ENCODE assay signal across 15 cellular contexts in genomic region chr10:131977323-131978096, GRCh38. TPM values are rescaled to one million over a fixed set of nuclear protein-coding genes. Genes with fewer than 3 reads are reported as not detected.
DNase-seq lines count a peak whose midpoint lies in the region; ATAC-seq, FAIRE-seq and TF ChIP-seq lines count a peak whose summit lies in the region.
"Had no signal": no experiment of that assay in that cellular context is flagged by ENCODE, and none has a peak within 500 bp of the region (broad histone marks: within the 10 kb centered on the region; RNA-seq: fewer than 3 reads in every experiment).

No MANE protein-coding gene starts in this region.

- TF ChIP-seq RAD21 in SK-N-SH (IDR thresholded peaks at IDR 0.05; ENCODE audit: low read length) = no peak

- 40 to 49% methylated on average over 13 of the region's 13 CpGs for WGBS in pancreas, 2 donors
- 97% methylated on average over 9 of the region's 13 CpGs for WGBS in SK-N-SH (ENCODE audit: low lambda C conversion rate)

- no peak overlapping the region for H3K27ac ChIP-seq in HUES6 (ENCODE audit: low read depth, low read length)
- H3K27ac ChIP-seq in pancreas = peak overlapping the region in 3 of 4 donors; percentile 44 to 88 (median 85)
- H3K27ac ChIP-seq in SK-N-SH (ENCODE audit: low read depth in 2 of 2, low read length in 1 of 2) = no peak overlapping the region
- H3K27ac ChIP-seq: A549, breast epithelium, gastroesophageal sphincter had no signal

- H3K36me3 Mint-ChIP-seq in T-helper 2 cell treated with Interferon-gamma antibody and Interleukin-4, amounts not matched to agents 5 μg/mL and 100 μg/mL, for 36 hours (ENCODE audit: low read depth) = peaks cover 56% of the 10 kb centered on the region
- peaks cover 8% of the 10 kb centered on the region for H3K36me3 Mint-ChIP-seq in central memory CD8-positive, alpha-beta T cell (ENCODE audit: insufficient read depth)
- H3K36me3 Mint-ChIP-seq: natural killer cell had no signal

- TF ChIP-seq EP300 in SK-N-SH (IDR thresholded peaks at IDR 0.05; ENCODE audit: borderline replicate concordance in 1 of 2, low read depth in 1 of 2, low read length in 1 of 2) = no peak

- H3K4me1 ChIP-seq in HUES6 (ENCODE audit: control insufficient read depth, insufficient read depth, low read length) (peaks cover 26% of the 10 kb centered on the region), pancreas (peaks cover 0 to 39% (median 19%) of the 10 kb centered on the region in 3 donors), SK-N-SH (ENCODE audit: control insufficient read depth in 1 of 2, insufficient read depth in 2 of 2, low read depth in 1 of 2, low read length in 1 of 2) (peaks cover 10 to 35% of the 10 kb centered on the region in 2 experiments; a peak in 2 of 4 replicates)

- CTCF ChIA-PET in SK-N-SH (lab: Yijun Ruan, JAX) = interaction anchor here (4.8 kb wide), 1 partner anchor 45 kb away, joined by 28 read pairs; no protein-coding TSS in a partner anchor

- peaks cover 74% of the 10 kb centered on the region for H3K4me1 Mint-ChIP-seq in T-helper 2 cell treated with Interferon-gamma antibody and Interleukin-4, amounts not matched to agents 5 μg/mL and 100 μg/mL, for 36 hours (ENCODE audit: low read depth)
- peaks cover 76% of the 10 kb centered on the region for H3K4me1 Mint-ChIP-seq in central memory CD8-positive, alpha-beta T cell

- H3K9me3 ChIP-seq in HUES6 (ENCODE audit: control insufficient read depth, insufficient read depth, low read depth, low read length) = no peaks in the 10 kb centered on the region
- H3K9me3 ChIP-seq in pancreas = no peaks in the 10 kb centered on the region
- no peaks in the 10 kb centered on the region for H3K9me3 ChIP-seq in SK-N-SH
- H3K9me3 ChIP-seq: A549, breast epithelium, gastroesophageal sphincter, MG63 had no signal

- no peak for ATAC-seq in central memory CD8-positive, alpha-beta T cell (replicated peaks; ENCODE audit: extremely low read depth, poor library complexity, severe bottlenecking)
- ATAC-seq in pancreas = peak in 2 of 4 donors; percentile 22 to 23
- ATAC-seq: A549, gastroesophageal sphincter, HCT116, natural killer cell had no signal

- peak overlapping the region; percentile 69 for H3K4me3 Mint-ChIP-seq in T-helper 2 cell treated with Interferon-gamma antibody and Interleukin-4, amounts not matched to agents 5 μg/mL and 100 μg/mL, for 36 hours
- H3K4me3 Mint-ChIP-seq in central memory CD8-positive, alpha-beta T cell = no peak overlapping the region
- H3K4me3 Mint-ChIP-seq: natural killer cell had no signal

- H2AFZ ChIP-seq in SK-N-SH (ENCODE audit: low read depth) = no peak overlapping the region

- H3K27me3 Mint-ChIP-seq in T-helper 2 cell treated with Interferon-gamma antibody and Interleukin-4, amounts not matched to agents 5 μg/mL and 100 μg/mL, for 36 hours (ENCODE audit: low read depth) = no peaks in the 10 kb centered on the region
- no peaks in the 10 kb centered on the region for H3K27me3 Mint-ChIP-seq in central memory CD8-positive, alpha-beta T cell

- peaks cover 72% of the 10 kb centered on the region for H4K20me1 ChIP-seq in SK-N-SH (ENCODE audit: insufficient read depth)

- no peak overlapping the region; the same call in 1 of the 2 replicates for H3K4me2 ChIP-seq in SK-N-SH
- H3K4me2 ChIP-seq: A549 had no signal

- peaks cover 38% of the 10 kb centered on the region for H3K36me3 ChIP-seq in HUES6 (ENCODE audit: control insufficient read depth, insufficient read depth, low read length)
- peaks cover 0 to 12% (median 6%) of the 10 kb centered on the region in 3 donors for H3K36me3 ChIP-seq in pancreas
- H3K36me3 ChIP-seq in SK-N-SH (replicated peaks in 1 of 2; ENCODE audit: control insufficient read depth in 1 of 2, insufficient read depth in 2 of 2, low read length in 1 of 2) = peaks cover 0 to 2% of the 10 kb centered on the region in 2 experiments
- H3K36me3 ChIP-seq: breast epithelium had no signal

- POLR2A ChIA-PET in SK-N-SH (lab: Yijun Ruan, JAX) = no interaction called here

- no peaks in the 10 kb centered on the region for H3K9me2 ChIP-seq in SK-N-SH

- H3K27ac Mint-ChIP-seq in T-helper 2 cell treated with Interferon-gamma antibody and Interleukin-4, amounts not matched to agents 5 μg/mL and 100 μg/mL, for 36 hours = peak overlapping the region; percentile 26
- peak overlapping the region; percentile 77 for H3K27ac Mint-ChIP-seq in central memory CD8-positive, alpha-beta T cell (ENCODE audit: low read depth)

- H3K4me3 ChIP-seq in HUES6 (ENCODE audit: low read depth, low read length) = peak overlapping the region; percentile 26; the same call in 1 of the 2 replicates
- peak overlapping the region in 2 of 4 donors; percentile 76 to 99 for H3K4me3 ChIP-seq in pancreas
- H3K4me3 ChIP-seq in SK-N-SH (ENCODE audit: low read depth in 2 of 2, low read length in 1 of 2) = no peak overlapping the region
- H3K4me3 ChIP-seq: A549, breast epithelium, gastroesophageal sphincter, MG63 had no signal

- FAIRE-seq in pancreas (lab: Jason Lieb, UNC) = no peak
- FAIRE-seq: A549 had no signal

- peaks cover 89% of the 10 kb centered on the region for H3K79me2 ChIP-seq in SK-N-SH (ENCODE audit: insufficient read depth)

- H3K9ac ChIP-seq in HUES6 (ENCODE audit: low read length) (no peak overlapping the region), SK-N-SH (no peak overlapping the region)

- no peaks in the 10 kb centered on the region for H3K9me3 Mint-ChIP-seq in T-helper 2 cell treated with Interferon-gamma antibody and Interleukin-4, amounts not matched to agents 5 μg/mL and 100 μg/mL, for 36 hours
- H3K9me3 Mint-ChIP-seq in central memory CD8-positive, alpha-beta T cell = no peaks in the 10 kb centered on the region
- H3K9me3 Mint-ChIP-seq: natural killer cell had no signal

- intact Hi-C loops in pancreas (cut with DNase I) = no loop called here

- no peak for DNase-seq in T-helper 2 cell treated with Interferon-gamma antibody and Interleukin-4, amounts not matched to agents 5 μg/mL and 100 μg/mL, for 36 hours (ENCODE audit: low spot score)
- no peak for DNase-seq in T-helper 2 cell
- DNase-seq in central memory CD8-positive, alpha-beta T cell (ENCODE audit: low spot score in 2 of 2) = no peak
- DNase-seq in pancreas = no peak
- DNase-seq in SK-N-SH = no peak
- no peak for DNase-seq in EL
- DNase-seq in activated gamma-delta T cell (lab: John Stamatoyannopoulos, UW) = no peak
- DNase-seq: MG63, natural killer cell, NCI-H2171 had no signal

- TF ChIP-seq CTCF in pancreas (IDR thresholded peaks at IDR 0.05) = no peak
- TF ChIP-seq CTCF in SK-N-SH (IDR thresholded peaks at IDR 0.05) = no peak

- H3F3A ChIP-seq in SK-N-SH (replicated peaks; ENCODE audit: insufficient read depth) = no peaks in the 10 kb centered on the region

- peaks cover 5% of the 10 kb centered on the region; the same call in 1 of the 2 replicates for H3K27me3 ChIP-seq in HUES6 (ENCODE audit: control insufficient read depth, insufficient read depth, low read length)
- H3K27me3 ChIP-seq in pancreas = no peaks in the 10 kb centered on the region
- H3K27me3 ChIP-seq in SK-N-SH (ENCODE audit: insufficient read depth) = no peaks in the 10 kb centered on the region
- H3K27me3 ChIP-seq: breast epithelium, gastroesophageal sphincter, MG63 had no signal

TF ChIP-seq in SK-N-SH, 30 proteins besides CTCF, POLR2A, EP300 and RAD21 (continues in another document):
- TF ChIP-seq GABPA (IDR thresholded peaks at IDR 0.05; ENCODE audit: low read depth) (no peak), MAX (IDR thresholded peaks at IDR 0.05; ENCODE audit: low read depth) (no peak), IRF3 (IDR thresholded peaks at IDR 0.05; ENCODE audit: low read depth, low read length) (no peak), GATA2 (CRISPR knock-in tag; IDR thresholded peaks at IDR 0.05) (no peak), SIN3A (IDR thresholded peaks at IDR 0.05; ENCODE audit: borderline replicate concordance, low read depth, low read length) (no peak), ZBTB33 (IDR thresholded peaks at IDR 0.05; ENCODE audit: borderline replicate concordance, low read depth) (no peak), MXI1 (IDR thresholded peaks at IDR 0.05; ENCODE audit: low read depth, low read length) (no peak), NFIC (IDR thresholded peaks at IDR 0.05; ENCODE audit: borderline replicate concordance) (no peak)

RNA-seq across cellular contexts. Expression of gene BNIP3, which starts 4.2 kb away (rescaled TPM):
- 100 to 1,000 TPM in 4 of 6 donors, 10 to 100 TPM in 2; 65.7 to 471 (median 217) TPM for total RNA-seq in pancreas
- polyA plus RNA-seq in pancreas (100 to 1,000 TPM in 1 of 2 donors, 10 to 100 TPM in 1; 84.2 to 166 TPM), SK-N-SH (2012; rRNA removed) (40.3 and 57.2 TPM in 2 replicates)
- 50.0 and 53.3 TPM in 2 replicates for polyA plus RNA-seq in SK-N-SH (2012; cell fraction: cytosol; rRNA removed)
- polyA plus RNA-seq in SK-N-SH (2012; cell fraction: nucleus; rRNA removed) = 47.8 and 56.3 TPM in 2 replicates

Comparison
In these comparisons a context has a peak if more than half of its experiments do, and no peak if none do; other contexts are left out.
1. H3K27ac ChIP-seq: peak in pancreas (3 of 4); none in HUES6 (single experiment) and SK-N-SH (0 of 2).